8 cellular contexts compared by ENCODE assay signal in genomic region chr9:125746774-125747052, GRCh38. TPM values are rescaled to one million over a fixed set of nuclear protein-coding genes. Genes with fewer than 3 reads are reported as not detected.
DNase-seq lines count a peak whose midpoint lies in the region; ATAC-seq and TF ChIP-seq lines count a peak whose summit lies in the region.

No MANE protein-coding gene starts in this region.

- CTCF ChIA-PET in activated B cell treated with CpG ODN at 0.5 μM for 24 hours (lab: Charles Lee) = interaction anchor here (0.9 kb wide), 1 partner anchor 34 kb away, joined by 3 read pairs; no protein-coding TSS in a partner anchor

- peaks cover 0 to 4% (median 0%) of the 10 kb centered on the region in 9 donors for H3K36me3 ChIP-seq in heart right ventricle
- no peaks in the 10 kb centered on the region for H3K36me3 ChIP-seq in left lung
- no peaks in the 10 kb centered on the region for H3K36me3 ChIP-seq in aorta (ENCODE audit: control insufficient read depth in 1 of 2, insufficient read depth in 2 of 2, low read length in 1 of 2)
- H3K36me3 ChIP-seq in BE2C = no peaks in the 10 kb centered on the region; the same call in 1 of the 2 replicates

- no peak overlapping the region for H3K27ac Mint-ChIP-seq in activated B cell treated with CpG ODN at 0.5 μM for 24 hours

- POLR2A ChIA-PET in activated B cell treated with CpG ODN at 0.5 μM for 24 hours (lab: Charles Lee) = interaction anchor here (1.0 to 2.5 kb wide), 7 partner anchors 9 to 157 kb away, joined by 3 to 28 read pairs (median 5); partner anchors contain the start of gene MAPKAP1

- H3K4me1 Mint-ChIP-seq in activated B cell treated with CpG ODN at 0.5 μM for 24 hours = peaks cover 34% of the 10 kb centered on the region

- ATAC-seq in heart right ventricle = no peak
- ATAC-seq in Right ventricle myocardium inferior = no peak
- peak; percentile 3 for ATAC-seq in activated B cell treated with CpG ODN at 0.5 μM for 24 hours (ENCODE audit: low read depth)
- no peak for ATAC-seq in left lung
- ATAC-seq in aorta (ENCODE audit: low FRiP score) = no peak

- H3K27ac ChIP-seq in heart right ventricle (peak overlapping the region in 9 of 10 donors; percentile 65 to 94 (median 85)), left lung (peak overlapping the region; percentile 68 to 87), aorta (ENCODE audit: low read depth in 1 of 2, low read length in 2 of 2) (peak overlapping the region; percentile 15 to 76)

- TF ChIP-seq CTCF in heart right ventricle (IDR thresholded peaks at IDR 0.05) = no peak
- no peak for TF ChIP-seq CTCF in activated B cell treated with CpG ODN at 0.5 μM for 24 hours (IDR thresholded peaks at IDR 0.05)
- TF ChIP-seq CTCF in left lung (IDR thresholded peaks at IDR 0.05) = no peak
- no peak for TF ChIP-seq CTCF in BE2C (IDR thresholded peaks at IDR 0.05; ENCODE audit: low read depth, low read length)

- H3K9me3 ChIP-seq in heart right ventricle (no peaks in the 10 kb centered on the region), left lung (no peaks in the 10 kb centered on the region), aorta (ENCODE audit: control insufficient read depth, low read length) (no peaks in the 10 kb centered on the region), BE2C (no peaks in the 10 kb centered on the region)

- 0% methylated on average over 43 of the region's 46 CpGs; no CpG with 5 or more reads in 1 of the 2 donors for WGBS in heart right ventricle, 2 donors
- 1 to 3% methylated on average over 6 to 46 of the region's 46 CpGs for WGBS in aorta, 2 donors

- DNase-seq in heart right ventricle (no peak), Right ventricle myocardium inferior (ENCODE audit: missing footprints) (no peak), activated B cell treated with CpG ODN at 0.5 μM for 24 hours (no peak), left lung (no peak), aorta (no peak), AML-193 (lab: John Stamatoyannopoulos, UW) (no peak), NCI-H1417 treated with DMSO at 0.1 percent for 48 hours (lab: John Stamatoyannopoulos, UW) (no peak), BE2C (no peak)

- H3K27me3 ChIP-seq in heart right ventricle (no peaks in the 10 kb centered on the region), left lung (no peaks in the 10 kb centered on the region), aorta (ENCODE audit: control insufficient read depth in 1 of 2, insufficient read depth in 2 of 2, low read length in 1 of 2) (no peaks in the 10 kb centered on the region), BE2C (no peaks in the 10 kb centered on the region)

- H3K4me3 Mint-ChIP-seq in activated B cell treated with CpG ODN at 0.5 μM for 24 hours = no peak overlapping the region

- intact Hi-C loops in heart right ventricle (cut with DNase I) (loop anchor here in 4 of 10 donors (5.0 to 10.0 kb wide), 5 partner anchors 39 to 192 kb away; partner anchors contain the start of gene MAPKAP1 (in 2 of the 4)), Right ventricle myocardium inferior (cut with DNase I) (loop anchor here (2.0 to 5.0 kb wide), 5 partner anchors 39 to 339 kb away; partner anchors contain the start of gene MAPKAP1), activated B cell treated with CpG ODN at 0.5 μM for 24 hours (cut with micrococcal nuclease) (loop anchor here (1.0 to 5.0 kb wide), 10 partner anchors 40 to 884 kb away; partner anchors contain the start of genes ARPC5L, GAPVD1, HSPA5 and MAPKAP1), left lung (cut with DNase I) (no loop called here), aorta (cut with DNase I) (loop anchor here (5.0 kb wide), 3 partner anchors 39 to 974 kb away; partner anchors contain the start of genes MAPKAP1 (in 2 of the 2) and NR6A1 (in 1 of the 2))

- no peaks in the 10 kb centered on the region for H3K9me3 Mint-ChIP-seq in activated B cell treated with CpG ODN at 0.5 μM for 24 hours

- H3K36me3 Mint-ChIP-seq in activated B cell treated with CpG ODN at 0.5 μM for 24 hours (ENCODE audit: low read depth) = peaks cover 11% of the 10 kb centered on the region

- H3K4me3 ChIP-seq in heart right ventricle = peak overlapping the region in 9 of 10 donors; percentile 62 to 90 (median 80)
- peak overlapping the region; percentile 48 to 61 for H3K4me3 ChIP-seq in left lung
- H3K4me3 ChIP-seq in aorta (ENCODE audit: low read length in 2 of 2) = peak overlapping the region; percentile 93 to 99
- H3K4me3 ChIP-seq in BE2C (ENCODE audit: low read depth, low read length) = no peak overlapping the region

- H3K27me3 Mint-ChIP-seq in activated B cell treated with CpG ODN at 0.5 μM for 24 hours = peaks cover 1% of the 10 kb centered on the region

- H3K4me1 ChIP-seq in heart right ventricle (peaks cover under 1 to 40% (median 32%) of the 10 kb centered on the region in 9 donors), left lung (peaks cover 8 to 32% of the 10 kb centered on the region in 2 donors), aorta (ENCODE audit: control insufficient read depth in 1 of 2, insufficient read depth in 2 of 2, low read length in 2 of 2) (no peaks in the 10 kb centered on the region), BE2C (no peaks in the 10 kb centered on the region; the same call in 1 of the 2 replicates)

RNA-seq across cellular contexts. Expression of gene PBX3, which starts 0.5 kb away (rescaled TPM):
- total RNA-seq in heart right ventricle = 10 to 100 TPM; 47.3 to 79.6 (median 57.1) TPM
- 10 to 100 TPM; 14.5 to 24.5 TPM for polyA plus RNA-seq in heart right ventricle
- 49.4 TPM for total RNA-seq in Right ventricle myocardium inferior
- total RNA-seq in activated B cell treated with CpG ODN at 0.5 μM for 24 hours = 23.8 and 37.2 TPM in 2 replicates
- 10 to 100 TPM; 36.3 to 53.6 TPM for total RNA-seq in left lung
- 10 to 100 TPM; 21.6 to 44.7 TPM for total RNA-seq in aorta
- polyA plus RNA-seq in aorta = 10 to 100 TPM; 10.3 to 16.0 TPM
- 37.1 TPM for polyA plus RNA-seq in BE2C (2012; ENCODE audit: insufficient read depth, insufficient read length, low read depth)

RNA-seq across cellular contexts. Expression of gene MAPKAP1, which starts 39.7 kb away (rescaled TPM):
- total RNA-seq in heart right ventricle (100 to 1,000 TPM; 102 to 143 (median 116) TPM), Right ventricle myocardium inferior (122 TPM), activated B cell treated with CpG ODN at 0.5 μM for 24 hours (80.2 and 84.9 TPM in 2 replicates), left lung (10 to 100 TPM; 68.3 to 89.5 TPM), aorta (10 to 100 TPM; 55.6 to 58.4 TPM)
- polyA plus RNA-seq in heart right ventricle (100 to 1,000 TPM; 116 to 136 TPM), aorta (10 to 100 TPM; 32.2 to 56.5 TPM)
- polyA plus RNA-seq in BE2C (2012; ENCODE audit: insufficient read depth, insufficient read length, low read depth) = 91.0 TPM

Comparison
In these comparisons a context has a peak if more than half of its experiments do, and no peak if none do; other contexts are left out.
1. intact Hi-C loops: an anchor here in Right ventricle myocardium inferior (2.0 to 5.0 kb wide), activated B cell treated with CpG ODN at 0.5 μM for 24 hours (1.0 to 5.0 kb wide) and aorta (5.0 kb wide); none called in left lung.